19 cellular contexts compared by ENCODE assay signal in the genomic region with DNA sequence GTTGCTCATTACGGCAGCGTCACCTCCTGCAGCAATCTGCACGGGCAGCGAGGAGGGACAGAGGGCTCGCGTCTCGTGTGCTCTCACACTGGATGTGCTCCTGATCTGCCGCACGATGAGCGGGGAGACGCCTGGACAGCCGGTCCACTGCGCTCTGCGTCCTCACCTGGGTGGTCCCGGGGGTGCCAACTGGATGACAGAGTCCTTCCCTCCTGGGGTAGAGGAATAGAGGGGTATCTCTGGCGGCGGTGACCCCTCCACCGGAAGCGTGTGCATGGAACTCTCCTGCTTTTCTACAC. TPM values are rescaled to one million over a fixed set of nuclear protein-coding genes. Genes with fewer than 3 reads are reported as not detected.
A peak's percentile ranks its signal among the peaks of the same experiment; 100 is the strongest.
DNase-seq lines count a peak whose midpoint lies in the region; ATAC-seq and TF ChIP-seq lines count a peak whose summit lies in the region.
"Had no signal": no experiment of that assay in that cellular context is flagged by ENCODE, and none has a peak within 500 bp of the region (broad histone marks: within the 10 kb centered on the region; RNA-seq: fewer than 3 reads in every experiment).

No MANE protein-coding gene starts in this region.

- no peak overlapping the region for H2AK5ac ChIP-seq in neuronal stem cell (ENCODE audit: low read depth, low read length)

- intact Hi-C loops in natural killer cell (cut with micrococcal nuclease): no loop called here

- H3K27me3 ChIP-seq in neuronal stem cell (ENCODE audit: control insufficient read depth in 3 of 3, insufficient read depth in 3 of 3, low read depth in 1 of 3, low read length in 3 of 3) (peaks cover 5 to 38% (median 14%) of the 10 kb centered on the region in 3 experiments), tibial nerve (no peaks in the 10 kb centered on the region)

- peaks cover 13 to 29% of the 10 kb centered on the region in 2 donors for H3K27me3 Mint-ChIP-seq in natural killer cell (ENCODE audit: low read depth in 2 of 2)
- peaks cover 8 to 15% of the 10 kb centered on the region in 2 donors for H3K27me3 Mint-ChIP-seq in natural killer cell treated with Interleukin-12 subunit alpha and Interleukin-12 subunit beta and Interleukin-15 and Interleukin-18, amount 100 ng/mL, for 72 hours
- peaks cover 22% of the 10 kb centered on the region for H3K27me3 Mint-ChIP-seq in activated T-cell treated with anti-CD3 and anti-CD28 coated beads, Interleukin-2, amount 50 U/mL, for 72 hours (ENCODE audit: low read depth)

- H3K9me3 ChIP-seq in neuronal stem cell (replicated peaks in 1 of 2; ENCODE audit: control insufficient read depth in 2 of 2, insufficient read depth in 1 of 2, low read depth in 1 of 2, low read length in 2 of 2) (no peaks in the 10 kb centered on the region), tibial nerve (no peaks in the 10 kb centered on the region)
- H3K9me3 ChIP-seq: heart left ventricle, left lung had no signal

- peaks cover 0 to 4% of the 10 kb centered on the region in 2 donors for H3K4me1 Mint-ChIP-seq in natural killer cell
- no peaks in the 10 kb centered on the region for H3K4me1 Mint-ChIP-seq in natural killer cell treated with Interleukin-12 subunit alpha and Interleukin-12 subunit beta and Interleukin-15 and Interleukin-18, amount 100 ng/mL, for 72 hours (ENCODE audit: low read depth in 2 of 2)
- H3K4me1 Mint-ChIP-seq in activated T-cell treated with anti-CD3 and anti-CD28 coated beads, Interleukin-2, amount 50 U/mL, for 72 hours (ENCODE audit: low read depth): no peaks in the 10 kb centered on the region
- H3K4me1 Mint-ChIP-seq: activated CD4-positive, alpha-beta T cell treated with anti-CD3 and anti-CD28 coated beads, Interleukin-2, amount 10 ng/mL, durations not matched to agents 24 days and 14 days; central memory CD8-positive, alpha-beta T cell; stimulated activated memory B cell treated with anti-CD40 and anti-IgM and Interleukin-4, amounts not matched to agents 10 μg/mL and 1 μg/mL and 100 μg/mL, for 72 hours had no signal

- no peak overlapping the region for H3K18ac ChIP-seq in neuronal stem cell (ENCODE audit: low read length)

- H3K4me3 ChIP-seq in fibroblast of mammary gland (ENCODE audit: control insufficient read depth, low read depth, low read length) (peak overlapping the region; percentile 95), neuronal stem cell (ENCODE audit: low read length in 2 of 2) (peak overlapping the region in 1 of 2 donors; percentile 49), tibial nerve (peak overlapping the region in 2 of 4 donors; percentile 76 to 84)
- H3K4me3 ChIP-seq: SJSA1 had no signal

- H3K23ac ChIP-seq in neuronal stem cell (ENCODE audit: low read depth, low read length, poor library complexity): peak overlapping the region; percentile 95

- no peak for TF ChIP-seq POLR2A in tibial nerve (IDR thresholded peaks at IDR 0.05)

- peak overlapping the region; percentile 37 for H3K4me3 Mint-ChIP-seq in natural killer cell
- no peak overlapping the region for H3K4me3 Mint-ChIP-seq in natural killer cell treated with Interleukin-12 subunit alpha and Interleukin-12 subunit beta and Interleukin-15 and Interleukin-18, amount 100 ng/mL, for 72 hours
- no peak overlapping the region for H3K4me3 Mint-ChIP-seq in activated T-cell treated with anti-CD3 and anti-CD28 coated beads, Interleukin-2, amount 50 U/mL, for 72 hours
- H3K4me3 Mint-ChIP-seq: activated CD4-positive, alpha-beta T cell treated with anti-CD3 and anti-CD28 coated beads, Interleukin-2, amount 10 ng/mL, durations not matched to agents 24 days and 14 days; central memory CD8-positive, alpha-beta T cell; stimulated activated memory B cell treated with anti-CD40 and anti-IgM and Interleukin-4, amounts not matched to agents 10 μg/mL and 1 μg/mL and 100 μg/mL, for 72 hours had no signal

- H3K79me1 ChIP-seq in neuronal stem cell (ENCODE audit: low read depth, low read length): peaks cover 2% of the 10 kb centered on the region

- TF ChIP-seq CTCF in natural killer cell (IDR thresholded peaks at IDR 0.05): no peak
- no peak for TF ChIP-seq CTCF in fibroblast of mammary gland (conservative IDR thresholded peaks at IDR 0.05; ENCODE audit: control insufficient read depth, insufficient read depth, low read depth, low read length)
- TF ChIP-seq CTCF in tibial nerve (IDR thresholded peaks at IDR 0.05): no peak

- H3K4me1 ChIP-seq in neuronal stem cell (ENCODE audit: control insufficient read depth in 2 of 2, insufficient read depth in 1 of 2, low read depth in 1 of 2, low read length in 2 of 2) (peaks cover 20 to 21% of the 10 kb centered on the region in 2 donors), tibial nerve (peaks cover 0 to 63% (median 21%) of the 10 kb centered on the region in 4 donors)

- H3K36me3 ChIP-seq in neuronal stem cell (replicated peaks in 1 of 2; ENCODE audit: control insufficient read depth in 2 of 2, insufficient read depth in 2 of 2, low read length in 2 of 2) (peaks cover 9 to 27% of the 10 kb centered on the region in 2 donors), tibial nerve (peaks cover 4 to 56% (median 5%) of the 10 kb centered on the region in 3 donors)
- H3K36me3 ChIP-seq: SJSA1 had no signal

- ATAC-seq in natural killer cell (no peak), HG02938 (IDR thresholded peaks at IDR 0.05; ENCODE audit: unreplicated experiment) (no peak)
- no peak for ATAC-seq in natural killer cell treated with Interleukin-12 subunit alpha and Interleukin-12 subunit beta and Interleukin-15 and Interleukin-18, amount 100 ng/mL, for 72 hours
- no peak for ATAC-seq in activated T-cell treated with anti-CD3 and anti-CD28 coated beads, Interleukin-2, amount 50 U/mL, for 72 hours (replicated peaks in 1 of 2)
- ATAC-seq: activated naive CD4-positive, alpha-beta T cell treated with anti-CD3 and anti-CD28 coated beads, Interleukin-2, amount 50 U/mL, for 72 hours; heart left ventricle; left lung; naive thymus-derived CD8-positive, alpha-beta T cell; stimulated activated memory B cell treated with anti-CD40 and anti-IgM and Interleukin-4, amounts not matched to agents 10 μg/mL and 1 μg/mL and 100 μg/mL, for 72 hours had no signal

- no peak for DNase-seq in natural killer cell
- no peak for DNase-seq in natural killer cell treated with Interleukin-12 subunit alpha and Interleukin-12 subunit beta and Interleukin-15 and Interleukin-18, amount 100 ng/mL, for 72 hours (ENCODE audit: low spot score)
- no peak for DNase-seq in fibroblast of mammary gland (ENCODE audit: low read depth)
- no peak for DNase-seq in neuronal stem cell (ENCODE audit: low spot score)
- no peak for DNase-seq in activated T-cell treated with anti-CD3 and anti-CD28 coated beads, Interleukin-2, amount 50 U/mL, for 72 hours
- no peak for DNase-seq in tibial nerve (ENCODE audit: low spot score in 2 of 2)
- DNase-seq in NCI-H226: no peak
- DNase-seq: activated CD4-positive, alpha-beta T cell treated with anti-CD3 and anti-CD28 coated beads, Interleukin-2, amount 10 ng/mL, durations not matched to agents 24 days and 14 days; activated T-cell treated with anti-CD3 and anti-CD28 coated beads for 4 hours; GF-D8; heart left ventricle; left lung; naive thymus-derived CD8-positive, alpha-beta T cell; NCI-H146 had no signal

- no peak overlapping the region for H2BK120ac ChIP-seq in neuronal stem cell (ENCODE audit: low read depth, low read length)

- H2BK12ac ChIP-seq in neuronal stem cell (ENCODE audit: low read length): peak overlapping the region; percentile 84

- WGBS in neuronal stem cell (ENCODE audit: extremely low coverage in 2 of 2, insufficient read length in 2 of 2, insufficient replicate concordance in 1 of 2), 2 donors: no CpG with 5 or more reads among the region's 19 CpGs
- 86 to 91% methylated on average over 17 to 18 of the region's 19 CpGs for WGBS in tibial nerve, 2 donors

- H3K9ac ChIP-seq in neuronal stem cell (ENCODE audit: low read depth, low read length, poor library complexity): peak overlapping the region; percentile 70

- no peaks in the 10 kb centered on the region for H3K36me3 Mint-ChIP-seq in natural killer cell
- no peaks in the 10 kb centered on the region for H3K36me3 Mint-ChIP-seq in natural killer cell treated with Interleukin-12 subunit alpha and Interleukin-12 subunit beta and Interleukin-15 and Interleukin-18, amount 100 ng/mL, for 72 hours
- no peaks in the 10 kb centered on the region for H3K36me3 Mint-ChIP-seq in activated T-cell treated with anti-CD3 and anti-CD28 coated beads, Interleukin-2, amount 50 U/mL, for 72 hours (ENCODE audit: insufficient read depth in 2 of 2)
- H3K36me3 Mint-ChIP-seq: activated naive CD4-positive, alpha-beta T cell treated with anti-CD3 and anti-CD28 coated beads, Interleukin-2, amount 50 U/mL, for 72 hours; naive thymus-derived CD8-positive, alpha-beta T cell; stimulated activated memory B cell treated with anti-CD40 and anti-IgM and Interleukin-4, amounts not matched to agents 10 μg/mL and 1 μg/mL and 100 μg/mL, for 72 hours had no signal

- no peak for TF ChIP-seq EP300 in tibial nerve (IDR thresholded peaks at IDR 0.05)

- no peak overlapping the region for H2AFZ ChIP-seq in neuronal stem cell (ENCODE audit: low read length)

- H3K4me2 ChIP-seq in neuronal stem cell (ENCODE audit: insufficient read depth, low read length, poor library complexity, severe bottlenecking): peak overlapping the region; percentile 18

- H3K27ac Mint-ChIP-seq in natural killer cell: no peak overlapping the region
- H3K27ac Mint-ChIP-seq in natural killer cell treated with Interleukin-12 subunit alpha and Interleukin-12 subunit beta and Interleukin-15 and Interleukin-18, amount 100 ng/mL, for 72 hours: no peak overlapping the region
- H3K27ac Mint-ChIP-seq in activated T-cell treated with anti-CD3 and anti-CD28 coated beads, Interleukin-2, amount 50 U/mL, for 72 hours: no peak overlapping the region
- H3K27ac Mint-ChIP-seq: activated CD4-positive, alpha-beta T cell treated with anti-CD3 and anti-CD28 coated beads, Interleukin-2, amount 10 ng/mL, durations not matched to agents 24 days and 14 days; activated naive CD4-positive, alpha-beta T cell treated with anti-CD3 and anti-CD28 coated beads, Interleukin-2, amount 50 U/mL, for 72 hours; naive thymus-derived CD8-positive, alpha-beta T cell; stimulated activated memory B cell treated with anti-CD40 and anti-IgM and Interleukin-4, amounts not matched to agents 10 μg/mL and 1 μg/mL and 100 μg/mL, for 72 hours had no signal

- H2BK15ac ChIP-seq in neuronal stem cell (ENCODE audit: low read length): peak overlapping the region; percentile 49

- H3K4ac ChIP-seq in neuronal stem cell (ENCODE audit: low read length): no peak overlapping the region

- H3K27ac ChIP-seq in neuronal stem cell (replicated peaks; ENCODE audit: low read length): no peak overlapping the region
- peak overlapping the region in 1 of 4 donors; percentile 94 for H3K27ac ChIP-seq in tibial nerve
- H3K27ac ChIP-seq: left lung, SJSA1 had no signal

- H3K9me3 Mint-ChIP-seq in natural killer cell: no peaks in the 10 kb centered on the region
- no peaks in the 10 kb centered on the region for H3K9me3 Mint-ChIP-seq in natural killer cell treated with Interleukin-12 subunit alpha and Interleukin-12 subunit beta and Interleukin-15 and Interleukin-18, amount 100 ng/mL, for 72 hours
- no peaks in the 10 kb centered on the region for H3K9me3 Mint-ChIP-seq in activated T-cell treated with anti-CD3 and anti-CD28 coated beads, Interleukin-2, amount 50 U/mL, for 72 hours
- H3K9me3 Mint-ChIP-seq: activated CD4-positive, alpha-beta T cell treated with anti-CD3 and anti-CD28 coated beads, Interleukin-2, amount 10 ng/mL, durations not matched to agents 24 days and 14 days; activated naive CD4-positive, alpha-beta T cell treated with anti-CD3 and anti-CD28 coated beads, Interleukin-2, amount 50 U/mL, for 72 hours; central memory CD8-positive, alpha-beta T cell; stimulated activated memory B cell treated with anti-CD40 and anti-IgM and Interleukin-4, amounts not matched to agents 10 μg/mL and 1 μg/mL and 100 μg/mL, for 72 hours had no signal

- peak overlapping the region; percentile 56 for H3K14ac ChIP-seq in neuronal stem cell (ENCODE audit: low read length)

- H4K91ac ChIP-seq in neuronal stem cell (ENCODE audit: low read depth, low read length, poor library complexity): no peak overlapping the region

- H2BK5ac ChIP-seq in neuronal stem cell (ENCODE audit: low read length): no peak overlapping the region

- no peak overlapping the region for H4K8ac ChIP-seq in neuronal stem cell (ENCODE audit: low read depth, low read length)

RNA-seq across cellular contexts. Expression of gene FAM20C, which starts 3.4 kb away (rescaled TPM):
- total RNA-seq in natural killer cell (1 to 10 TPM; 1.2 to 8.6 (median 3.9) TPM), tibial nerve (100 to 1,000 TPM in 1 of 4 donors, 10 to 100 TPM in 3; 43.0 to 112 (median 44.0) TPM)
- under 1 TPM; 0.62 to 0.98 TPM for total RNA-seq in natural killer cell treated with Interleukin-12 subunit alpha and Interleukin-12 subunit beta and Interleukin-15 and Interleukin-18, amount 100 ng/mL, for 72 hours
- 7.3 TPM for polyA plus RNA-seq in neuronal stem cell (2013, experiment 1 of 2)
- 7.3 TPM for polyA plus RNA-seq in neuronal stem cell (2013, experiment 2 of 2)
- total RNA-seq in activated T-cell treated with anti-CD3 and anti-CD28 coated beads, Interleukin-2, amount 50 U/mL, for 72 hours: under 1 TPM in 1 of 2 donors, not detected in 1; 0.12 TPM
- polyA plus RNA-seq: naive thymus-derived CD8-positive, alpha-beta T cell had no signal

Comparison
In these comparisons a context has a peak if more than half of its experiments do, and no peak if none do; other contexts are left out.
1. RNA of gene FAM20C, which starts 3.4 kb away (total RNA-seq): 43.0 to 112 TPM in tibial nerve; 1.2 to 8.6 TPM in natural killer cell, 0.62 to 0.98 TPM in natural killer cell treated with Interleukin-12 subunit alpha and Interleukin-12 subunit beta and Interleukin-15 and Interleukin-18, amount 100 ng/mL, for 72 hours and 0.12 TPM in activated T-cell treated with anti-CD3 and anti-CD28 coated beads, Interleukin-2, amount 50 U/mL, for 72 hours; every median in the first group is over 4 times any median in the second.